Comparison of ENCODE assay signal across 8 cellular contexts in the genomic region with DNA sequence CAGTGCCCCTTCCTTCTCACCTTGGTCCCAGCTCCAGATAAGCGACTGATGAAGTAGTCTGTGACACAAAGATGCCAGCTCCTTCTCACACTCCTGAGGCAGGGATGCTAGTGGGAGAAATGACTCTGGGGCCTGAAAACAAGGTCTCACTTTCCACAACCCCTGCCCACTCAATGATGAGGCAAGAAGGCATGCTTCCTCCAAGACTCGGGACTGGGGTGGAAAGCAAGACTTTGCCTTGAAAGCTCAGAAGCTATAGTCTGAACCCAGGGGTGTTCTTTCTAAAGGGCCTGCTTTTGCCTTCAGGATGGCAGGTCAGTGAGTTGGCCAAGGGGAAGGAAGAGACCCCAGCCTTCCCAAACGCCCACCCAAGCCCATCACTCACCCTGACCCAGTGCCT. TPM values are rescaled to one million over a fixed set of nuclear protein-coding genes. Genes with fewer than 3 reads are reported as not detected.
DNase-seq lines count a peak whose midpoint lies in the region; ATAC-seq, FAIRE-seq and TF ChIP-seq lines count a peak whose summit lies in the region.

No MANE protein-coding gene starts in this region.

- H3K9me3 ChIP-seq in GM12878 (replicated peaks; ENCODE audit: control insufficient read depth, insufficient read depth, low read length) (no peaks in the 10 kb centered on the region), lung (ENCODE audit: control insufficient read depth in 2 of 2, insufficient read depth in 1 of 2, low read length in 1 of 2) (no peaks in the 10 kb centered on the region), upper lobe of left lung (no peaks in the 10 kb centered on the region)

- no peak for ATAC-seq in activated T-cell treated with anti-CD3 and anti-CD28 coated beads, Interleukin-2, amount 50 U/mL, for 72 hours (replicated peaks in 1 of 2)
- ATAC-seq in GM12878: no peak
- ATAC-seq in lung (ENCODE audit: insufficient read depth, low FRiP score): no peak
- no peak for ATAC-seq in upper lobe of left lung (ENCODE audit: low FRiP score in 2 of 2)
- no peak for ATAC-seq in HG03159 (IDR thresholded peaks at IDR 0.05; ENCODE audit: unreplicated experiment)
- no peak for ATAC-seq in HG03457 (IDR thresholded peaks at IDR 0.05; ENCODE audit: unreplicated experiment)

- no peak for TF ChIP-seq RAD21 in GM12878 (IDR thresholded peaks at IDR 0.05; ENCODE audit: insufficient read depth, low read depth, low read length)

- H3K4me1 Mint-ChIP-seq in activated T-cell treated with anti-CD3 and anti-CD28 coated beads, Interleukin-2, amount 50 U/mL, for 72 hours (ENCODE audit: low read depth): peaks cover 44% of the 10 kb centered on the region

- no TSS peak for BruUV-seq in GM12878 (replicated peaks; lab: Mats Ljungman, UMichigan)

- H4K20me1 ChIP-seq in GM12878 (ENCODE audit: control insufficient read depth, insufficient read depth): no peaks in the 10 kb centered on the region; the same call in 1 of the 2 replicates

- intact Hi-C loops in GM12878 (cut with micrococcal nuclease; ENCODE audit: unreplicated experiment): no loop called here

- no peak overlapping the region for H3K27ac Mint-ChIP-seq in activated T-cell treated with anti-CD3 and anti-CD28 coated beads, Interleukin-2, amount 50 U/mL, for 72 hours

- TF ChIP-seq EP300 in GM12878 (IDR thresholded peaks at IDR 0.05; ENCODE audit: borderline replicate concordance in 1 of 2, control insufficient read depth in 1 of 2, low read depth in 2 of 2, low read length in 2 of 2) (no peak), upper lobe of left lung (IDR thresholded peaks at IDR 0.05) (no peak)

- H3K4me3 ChIP-seq in GM12878: peak overlapping the region; percentile 97
- peak overlapping the region; percentile 86 for H3K4me3 ChIP-seq in lung
- H3K4me3 ChIP-seq in upper lobe of left lung: peak overlapping the region; percentile 50 to 84 (median 72)

- H3K9me3 Mint-ChIP-seq in activated T-cell treated with anti-CD3 and anti-CD28 coated beads, Interleukin-2, amount 50 U/mL, for 72 hours: no peaks in the 10 kb centered on the region

- in situ Hi-C loops in GM12878 (cut with MboI) (loop anchor here (10.0 kb wide), 1 partner anchor 103 kb away; no protein-coding TSS in a partner anchor), GM13976 (cut with MboI; ENCODE audit: low sequenced_read_pairs, unreplicated experiment) (loop anchor here (10.0 to 25.0 kb wide), 2 partner anchors 113 to 381 kb away; no protein-coding TSS in a partner anchor)

- no peaks in the 10 kb centered on the region; a peak in 1 of 4 replicates for H3K27me3 ChIP-seq in GM12878 (replicated peaks in 1 of 2; ENCODE audit: control insufficient read depth in 2 of 2, insufficient read depth in 2 of 2, low read length in 1 of 2)
- no peaks in the 10 kb centered on the region for H3K27me3 ChIP-seq in lung (ENCODE audit: control insufficient read depth, insufficient read depth)
- no peaks in the 10 kb centered on the region for H3K27me3 ChIP-seq in upper lobe of left lung

- POLR2A ChIA-PET in GM12878 (lab: Charles Lee): interaction anchor here (0.7 to 3.6 kb wide), 13 partner anchors 9 to 119 kb away, joined by 3 to 44 read pairs (median 5); a partner anchor contains a TSS

- 61% methylated on average over 3 of the region's 3 CpGs for WGBS in GM12878 (ENCODE audit: insufficient coverage, insufficient replicate concordance, low lambda C conversion rate, missing lambda C conversion rate)
- WGBS in lung, 2 donors: 50 to 60% methylated on average over 3 of the region's 3 CpGs
- WGBS in upper lobe of left lung, 2 donors: 51 to 60% methylated on average over 2 to 3 of the region's 3 CpGs

- H3K4me3 Mint-ChIP-seq in activated T-cell treated with anti-CD3 and anti-CD28 coated beads, Interleukin-2, amount 50 U/mL, for 72 hours: peak overlapping the region; percentile 92 to 96

- peak overlapping the region; percentile 91 for H3K9ac ChIP-seq in GM12878 (ENCODE audit: control insufficient read depth, insufficient read depth, low read length)

- H2AFZ ChIP-seq in GM12878 (ENCODE audit: control insufficient read depth, low read depth, low read length): no peak overlapping the region

- no peaks in the 10 kb centered on the region for H3K36me3 ChIP-seq in GM12878 (ENCODE audit: control insufficient read depth in 2 of 2, insufficient read depth in 2 of 2, low read length in 1 of 2)
- peaks cover 0 to 7% of the 10 kb centered on the region in 2 donors for H3K36me3 ChIP-seq in lung (ENCODE audit: control insufficient read depth in 2 of 2, insufficient read depth in 2 of 2, low read length in 2 of 2)
- peaks cover 0 to 43% (median 14%) of the 10 kb centered on the region in 4 donors for H3K36me3 ChIP-seq in upper lobe of left lung

- no peak overlapping the region for H3K27ac ChIP-seq in GM12878 (ENCODE audit: control insufficient read depth, insufficient read depth)
- H3K27ac ChIP-seq in lung (ENCODE audit: low read depth in 1 of 2, low read length in 1 of 2): peak overlapping the region in 1 of 2 donors; percentile 90
- peak overlapping the region; percentile 82 to 93 (median 90) for H3K27ac ChIP-seq in upper lobe of left lung

- peak overlapping the region; percentile 96 for H3K4me2 ChIP-seq in GM12878 (ENCODE audit: control insufficient read depth, insufficient read depth)

- H3K36me3 Mint-ChIP-seq in activated T-cell treated with anti-CD3 and anti-CD28 coated beads, Interleukin-2, amount 50 U/mL, for 72 hours (ENCODE audit: insufficient read depth in 2 of 2): peaks cover 2 to 23% of the 10 kb centered on the region in 2 donors

- SMC1A ChIA-PET in GM12878 (lab: Charles Lee; ENCODE audit: uncharacterized antibody, unreplicated experiment): interaction anchor here (0.7 to 5.7 kb wide), 12 partner anchors 8 to 107 kb away, joined by 3 to 128 read pairs (median 7); a partner anchor contains a TSS

- H3K4me1 ChIP-seq in GM12878 (ENCODE audit: control insufficient read depth, insufficient read depth, low read length): peaks cover 13% of the 10 kb centered on the region
- H3K4me1 ChIP-seq in lung (ENCODE audit: control insufficient read depth in 2 of 2, insufficient read depth in 2 of 2, low read length in 2 of 2): peaks cover 3 to 18% of the 10 kb centered on the region in 2 donors
- peaks cover 32 to 48% (median 35%) of the 10 kb centered on the region in 4 donors for H3K4me1 ChIP-seq in upper lobe of left lung

- TF ChIP-seq POLR2A in GM12878 (IDR thresholded peaks at IDR 0.05; ENCODE audit: low read depth, low read length) (no peak), upper lobe of left lung (IDR thresholded peaks at IDR 0.05) (no peak)

- H3K79me2 ChIP-seq in GM12878 (ENCODE audit: control insufficient read depth, insufficient read depth, low read length): peaks cover 27% of the 10 kb centered on the region

- H3K27me3 Mint-ChIP-seq in activated T-cell treated with anti-CD3 and anti-CD28 coated beads, Interleukin-2, amount 50 U/mL, for 72 hours (ENCODE audit: low read depth): no peaks in the 10 kb centered on the region

- RAD21 ChIA-PET in GM12878 (lab: Charles Lee; ENCODE audit: unreplicated experiment): interaction anchor here (0.6 to 5.9 kb wide), 13 partner anchors 9 to 657 kb away, joined by 3 to 121 read pairs (median 5); a partner anchor contains a TSS

- CTCF ChIA-PET in GM12878 (lab: Yijun Ruan, JAX): interaction anchor here (0.5 to 19.4 kb wide), 16 partner anchors 9 to 149 kb away, joined by 3 to 280 read pairs (median 6); a partner anchor contains a TSS

- no peak for TF ChIP-seq CTCF in GM12878 (IDR thresholded peaks at IDR 0.05 in 2 of 3, conservative IDR thresholded peaks at IDR 0.05 in 1 of 3; ENCODE audit: control insufficient read depth in 2 of 3, extremely low read depth in 1 of 3, insufficient read depth in 1 of 3, low read depth in 3 of 3, low read length in 3 of 3)
- TF ChIP-seq CTCF in lung (IDR thresholded peaks at IDR 0.05; ENCODE audit: control extremely low read depth, extremely low read depth): no peak
- no peak for TF ChIP-seq CTCF in upper lobe of left lung (IDR thresholded peaks at IDR 0.05)
- no peak for TF ChIP-seq CTCF in GM13976 (IDR thresholded peaks at IDR 0.05; ENCODE audit: borderline replicate concordance, control extremely low read depth, extremely low read depth, insufficient read depth, missing control alignments)

- DNase-seq in activated T-cell treated with anti-CD3 and anti-CD28 coated beads, Interleukin-2, amount 50 U/mL, for 72 hours: no peak
- DNase-seq in activated T-cell treated with anti-CD3 and anti-CD28 coated beads, Interleukin-2, amount 50 U/mL, for 48 hours: no peak
- no peak for DNase-seq in GM12878 (ENCODE audit: low read depth, low spot score)
- no peak for DNase-seq in lung (ENCODE audit: low spot score)
- DNase-seq in upper lobe of left lung: no peak
- no peak for DNase-seq in GM13976 (ENCODE audit: low spot score)

- FAIRE-seq in GM12878 (lab: Jason Lieb, UNC): no peak

RNA-seq across cellular contexts. Expression of a gene that starts 1.4 kb away (rescaled TPM):
- 1 to 10 TPM; 9.0 to 9.5 TPM for total RNA-seq in activated T-cell treated with anti-CD3 and anti-CD28 coated beads, Interleukin-2, amount 50 U/mL, for 72 hours
- total RNA-seq in GM12878 (2013; cell fraction: nucleolus; rRNA removed): 77.0 and 88.9 TPM in 2 replicates
- total RNA-seq in GM12878 (2014; rRNA removed): 16.3 and 16.9 TPM in 2 replicates
- total RNA-seq in GM12878 (2014; rRNA removed; fragmentation: Illumina TruSeq; extraction: Trizol): 10.6 and 10.9 TPM in 2 replicates
- 7.6 and 15.7 TPM in 2 replicates for total RNA-seq in GM12878 (2021)
- 2.5 TPM for polyA plus RNA-seq in GM12878 (2011; ENCODE audit: low read depth)
- polyA plus RNA-seq in GM12878 (2011; rRNA removed): 2.2 and 5.0 TPM in 2 replicates
- 4.2 and 6.1 TPM in 2 replicates for polyA plus RNA-seq in GM12878 (2011; cell fraction: cytosol; rRNA removed)
- 16.3 and 24.7 TPM in 2 replicates for polyA plus RNA-seq in GM12878 (2011; cell fraction: nucleus; rRNA removed)
- polyA plus RNA-seq in GM12878 (2012): 4.5 TPM in 2 replicates
- 5.2 and 7.1 TPM in 2 replicates for polyA plus RNA-seq in GM12878 (2014; fragmentation: Illumina TruSeq; extraction: Trizol)
- polyA plus RNA-seq in GM12878 (2014; fragmentation: Nextera tagmentation; extraction: Ambion mirVana): 1 to 10 TPM in 1 of 2 experiments, under 1 TPM in 1; 0.93 to 1.5 TPM
- polyA plus RNA-seq in GM12878 (2014; rRNA removed): 12.5 and 14.8 TPM in 2 replicates
- polyA plus RNA-seq in GM12878 (2016; fragmentation: Nextera tagmentation; extraction: Ambion mirVana): 1 to 10 TPM; 8.2 to 9.9 TPM
- polyA minus RNA-seq in GM12878 (2011; rRNA and poly(A)+ RNA removed): 19.2 and 38.1 TPM in 2 replicates
- 4.5 and 5.1 TPM in 2 replicates for polyA minus RNA-seq in GM12878 (2011; cell fraction: cytosol; rRNA and poly(A)+ RNA removed)
- polyA minus RNA-seq in GM12878 (2011; cell fraction: nucleus; rRNA and poly(A)+ RNA removed): 33.6 and 56.7 TPM in 2 replicates
- 10 to 100 TPM; 17.8 to 25.5 TPM for total RNA-seq in lung
- polyA plus RNA-seq in lung: 1 to 10 TPM; 5.5 to 8.2 TPM
- total RNA-seq in upper lobe of left lung: 10 to 100 TPM; 14.8 to 67.1 (median 19.8) TPM

RNA-seq across cellular contexts. Expression of a gene that starts 1.4 kb away (rescaled TPM):
- 10 to 100 TPM; 41.8 to 43.9 TPM for total RNA-seq in activated T-cell treated with anti-CD3 and anti-CD28 coated beads, Interleukin-2, amount 50 U/mL, for 72 hours
- total RNA-seq in GM12878 (2013; cell fraction: nucleolus; rRNA removed): 49.7 and 59.4 TPM in 2 replicates
- total RNA-seq in GM12878 (2014; rRNA removed): 19.2 and 19.6 TPM in 2 replicates
- 13.5 and 14.3 TPM in 2 replicates for total RNA-seq in GM12878 (2014; rRNA removed; fragmentation: Illumina TruSeq; extraction: Trizol)
- total RNA-seq in GM12878 (2021): 27.3 and 30.5 TPM in 2 replicates
- polyA plus RNA-seq in GM12878 (2011; ENCODE audit: low read depth): 10.8 TPM
- polyA plus RNA-seq in GM12878 (2011; rRNA removed): 19.6 and 27.8 TPM in 2 replicates
- 33.2 and 37.2 TPM in 2 replicates for polyA plus RNA-seq in GM12878 (2011; cell fraction: cytosol; rRNA removed)
- polyA plus RNA-seq in GM12878 (2011; cell fraction: nucleus; rRNA removed): 134 and 151 TPM in 2 replicates
- 19.7 and 22.2 TPM in 2 replicates for polyA plus RNA-seq in GM12878 (2012)
- polyA plus RNA-seq in GM12878 (2014; fragmentation: Illumina TruSeq; extraction: Trizol): 21.5 and 26.1 TPM in 2 replicates
- polyA plus RNA-seq in GM12878 (2014; fragmentation: Nextera tagmentation; extraction: Ambion mirVana): 1 to 10 TPM; 6.5 to 7.2 TPM
- 32.7 and 34.9 TPM in 2 replicates for polyA plus RNA-seq in GM12878 (2014; rRNA removed)
- 10 to 100 TPM; 25.7 to 27.7 TPM for polyA plus RNA-seq in GM12878 (2016; fragmentation: Nextera tagmentation; extraction: Ambion mirVana)
- 19.7 and 27.5 TPM in 2 replicates for polyA minus RNA-seq in GM12878 (2011; rRNA and poly(A)+ RNA removed)
- polyA minus RNA-seq in GM12878 (2011; cell fraction: cytosol; rRNA and poly(A)+ RNA removed): 6.1 and 8.0 TPM in 2 replicates
- polyA minus RNA-seq in GM12878 (2011; cell fraction: nucleus; rRNA and poly(A)+ RNA removed): 25.3 and 35.9 TPM in 2 replicates
- total RNA-seq in lung: 10 to 100 TPM; 20.9 to 23.7 TPM
- 10 to 100 TPM; 13.7 to 19.2 TPM for polyA plus RNA-seq in lung
- 100 to 1,000 TPM in 1 of 6 donors, 10 to 100 TPM in 5; 18.2 to 127 (median 27.3) TPM for total RNA-seq in upper lobe of left lung

RNA-seq across cellular contexts. Expression of a gene that starts 9.0 kb away (rescaled TPM):
- total RNA-seq in activated T-cell treated with anti-CD3 and anti-CD28 coated beads, Interleukin-2, amount 50 U/mL, for 72 hours: 10 to 100 TPM; 65.7 to 80.7 TPM
- 16.6 and 17.5 TPM in 2 replicates for total RNA-seq in GM12878 (2013; cell fraction: nucleolus; rRNA removed)
- total RNA-seq in GM12878 (2014; rRNA removed): 70.6 and 73.5 TPM in 2 replicates
- total RNA-seq in GM12878 (2014; rRNA removed; fragmentation: Illumina TruSeq; extraction: Trizol): 40.6 and 46.7 TPM in 2 replicates
- total RNA-seq in GM12878 (2021): 131 and 146 TPM in 2 replicates
- polyA plus RNA-seq in GM12878 (2011; ENCODE audit: low read depth): 500 TPM
- 25.6 and 27.2 TPM in 2 replicates for polyA plus RNA-seq in GM12878 (2011; rRNA removed)
- polyA plus RNA-seq in GM12878 (2011; cell fraction: cytosol; rRNA removed): 54.6 and 96.1 TPM in 2 replicates
- 33.6 and 35.6 TPM in 2 replicates for polyA plus RNA-seq in GM12878 (2011; cell fraction: nucleus; rRNA removed)
- 98.1 and 123 TPM in 2 replicates for polyA plus RNA-seq in GM12878 (2012)
- polyA plus RNA-seq in GM12878 (2014; fragmentation: Illumina TruSeq; extraction: Trizol): 3.7 and 15.1 TPM in 2 replicates
- 10 to 100 TPM; 40.8 to 94.1 TPM for polyA plus RNA-seq in GM12878 (2014; fragmentation: Nextera tagmentation; extraction: Ambion mirVana)
- 88.3 and 116 TPM in 2 replicates for polyA plus RNA-seq in GM12878 (2014; rRNA removed)
- 100 to 1,000 TPM; 166 to 167 TPM for polyA plus RNA-seq in GM12878 (2016; fragmentation: Nextera tagmentation; extraction: Ambion mirVana)
- polyA minus RNA-seq in GM12878 (2011; rRNA and poly(A)+ RNA removed): 14.0 and 18.4 TPM in 2 replicates
- 11.6 and 14.1 TPM in 2 replicates for polyA minus RNA-seq in GM12878 (2011; cell fraction: cytosol; rRNA and poly(A)+ RNA removed)
- 13.1 and 27.3 TPM in 2 replicates for polyA minus RNA-seq in GM12878 (2011; cell fraction: nucleus; rRNA and poly(A)+ RNA removed)
- total RNA-seq in lung: 100 to 1,000 TPM in 1 of 2 donors, 10 to 100 TPM in 1; 23.3 to 106 TPM
- 10 to 100 TPM; 70.6 to 70.9 TPM for polyA plus RNA-seq in lung
- total RNA-seq in upper lobe of left lung: 10 to 100 TPM; 19.9 to 87.1 (median 30.1) TPM

RNA-seq across cellular contexts. Expression of a gene that starts 16.2 kb away (rescaled TPM):
- total RNA-seq in activated T-cell treated with anti-CD3 and anti-CD28 coated beads, Interleukin-2, amount 50 U/mL, for 72 hours: 10 to 100 TPM; 64.7 to 65.1 TPM
- 53.1 and 64.7 TPM in 2 replicates for total RNA-seq in GM12878 (2013; cell fraction: nucleolus; rRNA removed)
- total RNA-seq in GM12878 (2014; rRNA removed): 48.9 and 52.2 TPM in 2 replicates
- 24.8 and 25.3 TPM in 2 replicates for total RNA-seq in GM12878 (2014; rRNA removed; fragmentation: Illumina TruSeq; extraction: Trizol)
- 54.5 and 60.4 TPM in 2 replicates for total RNA-seq in GM12878 (2021)
- 31.0 TPM for polyA plus RNA-seq in GM12878 (2011; ENCODE audit: low read depth)
- polyA plus RNA-seq in GM12878 (2011; rRNA removed): 20.4 and 36.2 TPM in 2 replicates
- 37.9 and 51.3 TPM in 2 replicates for polyA plus RNA-seq in GM12878 (2011; cell fraction: cytosol; rRNA removed)
- 199 and 213 TPM in 2 replicates for polyA plus RNA-seq in GM12878 (2011; cell fraction: nucleus; rRNA removed)
- polyA plus RNA-seq in GM12878 (2012): 44.4 and 46.5 TPM in 2 replicates
- polyA plus RNA-seq in GM12878 (2014; fragmentation: Illumina TruSeq; extraction: Trizol): 29.8 and 34.1 TPM in 2 replicates
- 1 to 10 TPM; 3.7 to 3.9 TPM for polyA plus RNA-seq in GM12878 (2014; fragmentation: Nextera tagmentation; extraction: Ambion mirVana)
- polyA plus RNA-seq in GM12878 (2014; rRNA removed): 49.0 and 52.7 TPM in 2 replicates
- 10 to 100 TPM; 21.5 to 30.7 TPM for polyA plus RNA-seq in GM12878 (2016; fragmentation: Nextera tagmentation; extraction: Ambion mirVana)
- 26.4 and 36.2 TPM in 2 replicates for polyA minus RNA-seq in GM12878 (2011; rRNA and poly(A)+ RNA removed)
- polyA minus RNA-seq in GM12878 (2011; cell fraction: cytosol; rRNA and poly(A)+ RNA removed): 13.1 and 13.2 TPM in 2 replicates
- 14.1 and 26.2 TPM in 2 replicates for polyA minus RNA-seq in GM12878 (2011; cell fraction: nucleus; rRNA and poly(A)+ RNA removed)
- total RNA-seq in lung: 10 to 100 TPM; 37.5 to 72.0 TPM
- 10 to 100 TPM; 35.4 to 53.5 TPM for polyA plus RNA-seq in lung
- 10 to 100 TPM; 57.8 to 80.8 (median 63.1) TPM for total RNA-seq in upper lobe of left lung

RNA-seq across cellular contexts. Expression of a gene that starts 18.0 kb away (rescaled TPM):
- 1 to 10 TPM; 1.2 TPM for total RNA-seq in activated T-cell treated with anti-CD3 and anti-CD28 coated beads, Interleukin-2, amount 50 U/mL, for 72 hours
- 4.3 and 4.6 TPM in 2 replicates for total RNA-seq in GM12878 (2013; cell fraction: nucleolus; rRNA removed)
- 0.98 and 4.0 TPM in 2 replicates for total RNA-seq in GM12878 (2014; rRNA removed)
- total RNA-seq in GM12878 (2014; rRNA removed; fragmentation: Illumina TruSeq; extraction: Trizol): 0.22 and 0.46 TPM in 2 replicates
- total RNA-seq in GM12878 (2021): 0.88 and 1.2 TPM in 2 replicates
- polyA plus RNA-seq in GM12878 (2011; ENCODE audit: low read depth): not detected
- 0.13 and 0.15 TPM in 2 replicates for polyA plus RNA-seq in GM12878 (2011; rRNA removed)
- polyA plus RNA-seq in GM12878 (2011; cell fraction: cytosol; rRNA removed): 0.15 and 0.30 TPM in 2 replicates
- 0.57 and 1.2 TPM in 2 replicates for polyA plus RNA-seq in GM12878 (2011; cell fraction: nucleus; rRNA removed)
- 0.49 and 0.74 TPM in 2 replicates for polyA plus RNA-seq in GM12878 (2012)
- 0.32 and 0.89 TPM in 2 replicates for polyA plus RNA-seq in GM12878 (2014; fragmentation: Illumina TruSeq; extraction: Trizol)
- polyA plus RNA-seq in GM12878 (2014; fragmentation: Nextera tagmentation; extraction: Ambion mirVana): under 1 TPM; 0.08 to 0.09 TPM
- 1.3 and 1.4 TPM in 2 replicates for polyA plus RNA-seq in GM12878 (2014; rRNA removed)
- under 1 TPM; 0.20 to 0.88 TPM for polyA plus RNA-seq in GM12878 (2016; fragmentation: Nextera tagmentation; extraction: Ambion mirVana)
- polyA minus RNA-seq in GM12878 (2011; rRNA and poly(A)+ RNA removed): 0.46 TPM in 1 of 2 replicates, not detected in the other
- not detected in 2 replicates for polyA minus RNA-seq in GM12878 (2011; cell fraction: cytosol; rRNA and poly(A)+ RNA removed)
- polyA minus RNA-seq in GM12878 (2011; cell fraction: nucleus; rRNA and poly(A)+ RNA removed): 1.5 and 1.8 TPM in 2 replicates
- total RNA-seq in lung: 1 to 10 TPM in 1 of 2 donors, under 1 TPM in 1; 0.63 to 1.9 TPM
- polyA plus RNA-seq in lung: 1 to 10 TPM in 1 of 2 donors, under 1 TPM in 1; 0.83 to 1.4 TPM
- total RNA-seq in upper lobe of left lung: 1 to 10 TPM; 1.3 to 8.4 (median 2.4) TPM
